ENCODE assay signal across 24 cellular contexts in genomic region chr6:168666170-168666569, GRCh38.
"Had no signal": no experiment of that assay in that cellular context is flagged by ENCODE, and none has a peak within 500 bp of the region (broad histone marks: within the 10 kb centered on the region; RNA-seq: fewer than 3 reads in every experiment).

No MANE protein-coding gene starts in this region.

- ATAC-seq: body of pancreas; gastrocnemius medialis; left lung; naive thymus-derived CD8-positive, alpha-beta T cell had no signal

- H3K36me3 ChIP-seq: cardiac muscle cell, gastrocnemius medialis, left lung, neutrophil, ovary, prostate gland, right atrium auricular region, thyroid gland had no signal

- H3K27me3 ChIP-seq: body of pancreas, cardiac muscle cell, neutrophil, ovary, right atrium auricular region, thyroid gland had no signal

- H3K27ac ChIP-seq: body of pancreas, cardiac muscle cell, gastrocnemius medialis, left lung, neutrophil, ovary, prostate gland, right atrium auricular region, thyroid gland had no signal

- DNase-seq: activated CD4-positive, alpha-beta memory T cell treated with anti-CD3 and anti-CD28 coated beads for 36 hours; activated CD4-positive, alpha-beta T cell treated with anti-CD3 and anti-CD28 coated beads for 48 hours; activated gamma-delta T cell; anterior cingulate cortex; body of pancreas; cortex of kidney; gastrocnemius medialis; hypothalamus; left lung; naive thymus-derived CD8-positive, alpha-beta T cell; ovary; stimulated activated CD4-positive, alpha-beta T cell treated with anti-CD3 and anti-CD28 coated beads, Interleukin-4, amount 100 ng/mL, for 4 hours; substantia nigra; T1000; thyroid gland had no signal

- H3K4me1 Mint-ChIP-seq: activated naive CD4-positive, alpha-beta T cell treated with anti-CD3 and anti-CD28 coated beads, Interleukin-2, amount 50 U/mL, for 24 hours had no signal

- H3K36me3 Mint-ChIP-seq: activated CD4-positive, alpha-beta memory T cell treated with anti-CD3 and anti-CD28 coated beads for 36 hours; activated naive CD4-positive, alpha-beta T cell treated with anti-CD3 and anti-CD28 coated beads, Interleukin-2, amount 50 U/mL, for 24 hours; naive thymus-derived CD8-positive, alpha-beta T cell had no signal

- H3K4me3 ChIP-seq: body of pancreas, cardiac muscle cell, gastrocnemius medialis, left lung, lung, ovary, prostate gland, right atrium auricular region, thyroid gland had no signal

- H3K4me1 ChIP-seq: body of pancreas, gastrocnemius medialis, left lung, prostate gland, right atrium auricular region, thyroid gland had no signal

- H3K9me3 Mint-ChIP-seq: activated CD4-positive, alpha-beta memory T cell treated with anti-CD3 and anti-CD28 coated beads for 36 hours; activated naive CD4-positive, alpha-beta T cell treated with anti-CD3 and anti-CD28 coated beads, Interleukin-2, amount 50 U/mL, for 24 hours; stimulated activated naive CD8-positive, alpha-beta T cell treated with anti-CD3 and anti-CD28 coated beads, Interleukin-15, Interleukin-2, amounts not matched to agents 100 ng/mL and 50 ng/mL, for 24 hours; T-helper 1 cell treated with Interleukin-12 subunit alpha and Interleukin-12 subunit beta and Interleukin-4 antibody, amounts not matched to agents 30 μg/mL and 1 μg/mL, for 36 hours had no signal

- H3K4me3 Mint-ChIP-seq: activated CD4-positive, alpha-beta memory T cell treated with anti-CD3 and anti-CD28 coated beads for 36 hours; activated naive CD4-positive, alpha-beta T cell treated with anti-CD3 and anti-CD28 coated beads, Interleukin-2, amount 50 U/mL, for 24 hours; activated T-helper 1 cell treated with anti-CD3 and anti-CD28 coated beads, Interleukin-12 subunit alpha, Interleukin-12 subunit beta, Interleukin-2, Interleukin-4 antibody, amounts not matched to agents 30 ng/mL and 10 ng/mL and 1 ng/mL, durations not matched to agents 14 hours and 24 hours and 36 hours; naive thymus-derived CD8-positive, alpha-beta T cell; stimulated activated naive CD8-positive, alpha-beta T cell treated with anti-CD3 and anti-CD28 coated beads, Interleukin-15, Interleukin-2, amounts not matched to agents 100 ng/mL and 50 ng/mL, for 24 hours; T-helper 1 cell treated with Interleukin-12 subunit alpha and Interleukin-12 subunit beta and Interleukin-4 antibody, amounts not matched to agents 30 μg/mL and 1 μg/mL, for 36 hours had no signal

- H3K27ac Mint-ChIP-seq: activated CD4-positive, alpha-beta memory T cell treated with anti-CD3 and anti-CD28 coated beads for 36 hours; activated naive CD4-positive, alpha-beta T cell treated with anti-CD3 and anti-CD28 coated beads, Interleukin-2, amount 50 U/mL, for 24 hours; activated T-helper 1 cell treated with anti-CD3 and anti-CD28 coated beads, Interleukin-12 subunit alpha, Interleukin-12 subunit beta, Interleukin-2, Interleukin-4 antibody, amounts not matched to agents 30 ng/mL and 10 ng/mL and 1 ng/mL, durations not matched to agents 14 hours and 24 hours and 36 hours; naive thymus-derived CD8-positive, alpha-beta T cell; stimulated activated naive CD8-positive, alpha-beta T cell treated with anti-CD3 and anti-CD28 coated beads, Interleukin-15, Interleukin-2, amounts not matched to agents 100 ng/mL and 50 ng/mL, for 24 hours; T-helper 1 cell treated with Interleukin-12 subunit alpha and Interleukin-12 subunit beta and Interleukin-4 antibody, amounts not matched to agents 30 μg/mL and 1 μg/mL, for 36 hours had no signal

- H3K9me3 ChIP-seq: body of pancreas, gastrocnemius medialis, neutrophil, ovary, prostate gland, right atrium auricular region, thyroid gland had no signal
